Comparison of ENCODE assay signal across 7 cellular contexts in the genomic region with DNA sequence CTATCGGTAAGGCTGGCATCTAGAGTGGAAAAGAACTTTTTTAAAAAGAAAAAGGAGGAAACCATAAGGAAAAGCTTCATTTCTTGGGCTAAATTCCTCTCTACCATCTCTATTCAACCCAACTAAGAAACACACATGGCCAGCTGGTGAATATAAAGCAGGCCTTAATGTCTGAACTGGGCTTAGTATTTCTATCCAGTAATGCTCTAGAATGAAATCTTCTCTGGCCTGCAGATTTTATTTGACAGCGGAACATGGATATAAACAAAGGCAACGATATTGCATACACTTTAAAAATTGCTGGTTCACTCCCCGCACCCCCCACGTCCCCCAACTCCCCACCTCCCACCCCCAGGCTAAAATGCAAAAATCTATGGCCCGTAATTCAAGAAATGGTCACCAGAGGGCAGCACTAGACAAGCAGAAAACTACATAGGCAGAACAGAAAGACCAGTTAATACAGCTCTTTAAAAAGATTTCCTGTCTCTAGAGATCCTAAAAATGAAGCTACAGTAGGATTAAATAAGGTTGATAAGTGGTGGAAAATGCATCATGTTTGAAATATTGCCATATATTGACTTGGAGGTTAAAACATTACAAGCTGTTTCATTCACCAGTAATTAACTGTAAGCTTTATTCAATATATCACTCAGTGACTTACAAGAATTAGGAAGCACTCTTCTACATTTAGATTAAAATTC.
DNase-seq lines count a peak whose midpoint lies in the region; ATAC-seq, FAIRE-seq and TF ChIP-seq lines count a peak whose summit lies in the region.

No MANE protein-coding gene starts in this region.

- no peaks in the 10 kb centered on the region for H3K9me3 ChIP-seq in osteoblast (ENCODE audit: low read depth, low read length)

- H3K36me3 ChIP-seq in osteoblast (ENCODE audit: insufficient read depth, low read length) = no peaks in the 10 kb centered on the region

- peak overlapping the region; percentile 22 for H3K4me2 ChIP-seq in osteoblast (ENCODE audit: insufficient read depth, low read length)

- ATAC-seq in HG02763 (IDR thresholded peaks at IDR 0.05; ENCODE audit: unreplicated experiment) = peak; percentile 48
- ATAC-seq in GM18873 (IDR thresholded peaks at IDR 0.05; ENCODE audit: low FRiP score, unreplicated experiment) = no peak

- H3K27ac ChIP-seq in osteoblast (ENCODE audit: low read depth, low read length) = no peak overlapping the region

- H3K27me3 ChIP-seq in osteoblast (ENCODE audit: insufficient read depth, low read length) = peaks cover 3% of the 10 kb centered on the region

- H4K20me1 ChIP-seq in osteoblast (ENCODE audit: insufficient read depth, low read length) = no peaks in the 10 kb centered on the region

- peaks cover 9% of the 10 kb centered on the region for H3K4me1 ChIP-seq in osteoblast (ENCODE audit: insufficient read depth, low read length)

- TF ChIP-seq CTCF in fibroblast of pulmonary artery (IDR thresholded peaks at IDR 0.05; ENCODE audit: low read length, missing control alignments) = peak; percentile 59
- peak; percentile 48 for TF ChIP-seq CTCF in osteoblast (IDR thresholded peaks at IDR 0.05; ENCODE audit: extremely low read depth, low read depth, low read length)

- peak; percentile 15 for FAIRE-seq in G401.6 (lab: Jason Lieb, UNC)

- DNase-seq in NCI-H748 (lab: John Stamatoyannopoulos, UW; ENCODE audit: unreplicated experiment) (peak; percentile 31), activated T-cell treated with anti-CD3 and anti-CD28 coated beads for 24 hours (ENCODE audit: low read depth) (peak; percentile 45), fibroblast of pulmonary artery (ENCODE audit: low read depth) (peak; percentile 57), osteoblast (ENCODE audit: insufficient read length, low spot score, missing footprints) (peak; percentile 38)

- no peak overlapping the region for H2AFZ ChIP-seq in osteoblast (ENCODE audit: low read length)

- H3K4me3 ChIP-seq in fibroblast of pulmonary artery (replicated peaks; ENCODE audit: low read depth, low read length) (no peak overlapping the region), osteoblast (ENCODE audit: insufficient read depth, low read length) (no peak overlapping the region)

- no peaks in the 10 kb centered on the region for H3K79me2 ChIP-seq in osteoblast (ENCODE audit: insufficient read depth, low read length)
